8 cellular contexts compared by ENCODE assay signal in genomic region chr6:34223964-34224940, GRCh38. TPM values are rescaled to one million over a fixed set of nuclear protein-coding genes. Genes with fewer than 3 reads are reported as not detected.
DNase-seq lines count a peak whose midpoint lies in the region; ATAC-seq and TF ChIP-seq lines count a peak whose summit lies in the region.

No MANE protein-coding gene starts in this region.

- intact Hi-C loops in dendritic cell treated with granulocyte-macrophage colony-stimulating factor and Interleukin-4, amounts not matched to agents 40 ng/mL and 50 ng/mL, for 4 days (cut with micrococcal nuclease): no loop called here

- TF ChIP-seq RAD21 in liver (IDR thresholded peaks at IDR 0.05): no peak

- H3K4me3 ChIP-seq in BJ (ENCODE audit: low read depth, low read length) (peak overlapping the region; percentile 50), liver (ENCODE audit: low read depth in 1 of 3, low read length in 3 of 3) (peak overlapping the region; percentile 15 to 75 (median 71))

- WGBS in liver: 2% methylated on average over 55 of the region's 55 CpGs

- H3K9ac ChIP-seq in liver (ENCODE audit: low read depth in 1 of 2, low read length in 2 of 2): peak overlapping the region; percentile 73 to 93

- peak overlapping the region; percentile 96 to 100 for H3K27ac ChIP-seq in liver (ENCODE audit: low read depth in 1 of 2, low read length in 2 of 2)

- peak overlapping the region; percentile 56 for H3K4me3 Mint-ChIP-seq in dendritic cell treated with granulocyte-macrophage colony-stimulating factor and Interleukin-4, amounts not matched to agents 40 ng/mL and 50 ng/mL, for 4 days

- peak overlapping the region; percentile 67 for H3K27ac Mint-ChIP-seq in dendritic cell treated with granulocyte-macrophage colony-stimulating factor and Interleukin-4, amounts not matched to agents 40 ng/mL and 50 ng/mL, for 4 days

- peaks cover 2 to 16% (median 9%) of the 10 kb centered on the region in 4 donors for H3K4me1 ChIP-seq in liver (ENCODE audit: control insufficient read depth in 4 of 4, insufficient read depth in 4 of 4, low read length in 3 of 4)

- TF ChIP-seq CTCF in BJ (IDR thresholded peaks at IDR 0.05; ENCODE audit: insufficient read depth, low read depth, low read length): no peak
- TF ChIP-seq CTCF in liver (IDR thresholded peaks at IDR 0.05; ENCODE audit: low read depth, low read length, missing input control): no peak

- H3K27me3 Mint-ChIP-seq in dendritic cell treated with granulocyte-macrophage colony-stimulating factor and Interleukin-4, amounts not matched to agents 40 ng/mL and 50 ng/mL, for 4 days: no peaks in the 10 kb centered on the region

- H3K27me3 ChIP-seq in BJ (ENCODE audit: control insufficient read depth, insufficient read depth, low read length): no peaks in the 10 kb centered on the region
- no peaks in the 10 kb centered on the region for H3K27me3 ChIP-seq in liver (ENCODE audit: control insufficient read depth in 4 of 4, insufficient read depth in 4 of 4, low read length in 3 of 4)

- no peaks in the 10 kb centered on the region for H3K36me3 Mint-ChIP-seq in dendritic cell treated with granulocyte-macrophage colony-stimulating factor and Interleukin-4, amounts not matched to agents 40 ng/mL and 50 ng/mL, for 4 days (ENCODE audit: low read depth)

- POLR2A ChIA-PET in BJ (lab: Charles Lee): interaction anchor here (0.9 to 1.2 kb wide), 2 partner anchors 13 to 167 kb away, joined by 3 to 5 read pairs; partner anchors contain the start of gene HMGA1

- H3K36me3 ChIP-seq in BJ (ENCODE audit: control insufficient read depth, insufficient read depth, low read length) (no peaks in the 10 kb centered on the region), liver (ENCODE audit: control insufficient read depth in 4 of 4, insufficient read depth in 3 of 4, low read depth in 1 of 4, low read length in 3 of 4) (no peaks in the 10 kb centered on the region)

- CTCF ChIA-PET in BJ (lab: Yijun Ruan, JAX): interaction anchor here (0.8 to 2.2 kb wide), 5 partner anchors 12 to 28 kb away, joined by 3 to 8 read pairs (median 4); partner anchors contain the start of genes HMGA1 and SMIM29

- peaks cover 47% of the 10 kb centered on the region for H3K4me1 Mint-ChIP-seq in dendritic cell treated with granulocyte-macrophage colony-stimulating factor and Interleukin-4, amounts not matched to agents 40 ng/mL and 50 ng/mL, for 4 days (ENCODE audit: low read depth)

- DNase-seq in BJ (ENCODE audit: low read depth): no peak
- DNase-seq in GM19240 (ENCODE audit: insufficient read length, low spot score): peak; percentile 97
- DNase-seq in NCI-H69 (lab: John Stamatoyannopoulos, UW): peak; percentile 96
- peak; percentile 81 to 91 for DNase-seq in activated CD4-positive, alpha-beta T cell treated with anti-CD3 and anti-CD28 coated beads, Interleukin-2, amount 50 U/mL, for 24 hours (ENCODE audit: low read depth in 1 of 2, low spot score in 1 of 2)
- DNase-seq in stimulated activated CD4-positive, alpha-beta T cell treated with anti-CD3 and anti-CD28 coated beads, Interleukin-4, amount 100 ng/mL, for 1 hour: peak; percentile 95

- no peaks in the 10 kb centered on the region for H3K9me3 ChIP-seq in liver (ENCODE audit: control insufficient read depth in 4 of 4, low read length in 3 of 4)

- ATAC-seq in HG03442 (IDR thresholded peaks at IDR 0.05; ENCODE audit: unreplicated experiment): peak; percentile 76

- no peaks in the 10 kb centered on the region for H3K9me3 Mint-ChIP-seq in dendritic cell treated with granulocyte-macrophage colony-stimulating factor and Interleukin-4, amounts not matched to agents 40 ng/mL and 50 ng/mL, for 4 days

TF ChIP-seq in liver, 16 proteins besides CTCF, POLR2A, EP300 and RAD21:
- TF ChIP-seq REST (IDR thresholded peaks at IDR 0.05) (peak; percentile 36), JUND (IDR thresholded peaks at IDR 0.05) (peak in 1 of 2 donors; percentile 66), FOXA1 (IDR thresholded peaks at IDR 0.05) (no peak)

RNA-seq across cellular contexts. Expression of gene HMGA1, which starts 12.4 kb away (rescaled TPM):
- polyA plus RNA-seq in BJ (2011; rRNA removed) (84.1 and 168 TPM in 2 replicates), liver (1 to 10 TPM; 7.9 to 9.2 TPM)
- 62.2 and 102 TPM in 2 replicates for polyA minus RNA-seq in BJ (2011; rRNA and poly(A)+ RNA removed)
- 100 to 1,000 TPM in 1 of 2 donors, 1 to 10 TPM in 1; 4.2 to 118 TPM for total RNA-seq in liver

RNA-seq across cellular contexts. Expression of gene SMIM29, which starts 24.6 kb away (rescaled TPM):
- polyA plus RNA-seq in BJ (2011; rRNA removed) (16.3 and 29.5 TPM in 2 replicates), liver (10 to 100 TPM; 10.8 to 11.3 TPM)
- polyA minus RNA-seq in BJ (2011; rRNA and poly(A)+ RNA removed): 16.4 and 22.1 TPM in 2 replicates
- total RNA-seq in liver: 1 to 10 TPM; 2.4 to 2.6 TPM
